Comparison of ENCODE assay signal across 23 cellular contexts in the genomic region with DNA sequence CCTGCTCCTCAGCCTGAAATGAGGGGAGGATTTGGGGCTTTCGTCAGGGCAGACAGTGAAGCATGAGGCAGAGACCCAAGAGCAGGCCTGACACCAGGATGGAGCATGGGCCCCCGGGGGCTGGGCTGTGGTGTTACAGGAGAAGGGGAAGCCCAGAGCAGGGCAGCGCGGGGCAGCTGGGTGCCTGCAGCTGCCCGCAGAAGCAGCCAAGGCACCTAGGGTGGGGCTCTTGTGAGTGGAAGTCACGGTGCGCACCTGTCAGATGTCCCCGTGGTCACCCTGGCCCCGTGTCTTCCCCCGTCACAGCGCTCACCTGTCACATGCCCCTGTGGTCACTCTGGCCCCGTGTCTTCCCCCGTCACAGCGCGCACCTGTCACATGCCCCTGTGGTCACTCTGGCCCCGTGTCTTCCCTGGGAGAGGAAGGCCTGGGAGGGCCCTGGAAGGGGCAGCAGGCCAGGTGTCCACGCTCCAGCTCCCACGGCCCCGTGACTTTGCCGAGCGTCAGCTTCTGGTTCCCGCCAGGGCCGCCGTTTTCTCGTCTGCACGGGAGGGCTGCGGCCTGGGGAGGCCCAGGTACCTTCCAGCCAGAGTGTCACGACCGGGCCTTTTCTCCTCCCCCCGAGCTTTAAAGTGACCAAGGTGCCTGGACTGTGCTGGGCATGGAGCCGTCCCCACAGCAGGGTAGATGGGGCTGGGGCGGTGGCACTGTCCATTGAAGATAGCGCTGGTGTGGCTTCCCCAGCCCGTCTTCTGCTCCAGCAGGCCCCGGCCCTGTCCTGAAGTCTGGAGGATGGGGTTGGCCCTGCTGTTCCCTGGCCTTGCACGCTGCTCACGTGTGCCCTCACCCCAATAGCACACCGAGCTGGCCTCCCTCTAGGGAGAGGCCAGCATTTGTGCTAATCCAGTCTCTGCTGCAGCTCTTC. TPM values are rescaled to one million over a fixed set of nuclear protein-coding genes. Genes with fewer than 3 reads are reported as not detected.
"Had no signal": no experiment of that assay in that cellular context is flagged by ENCODE, and none has a peak within 500 bp of the region (broad histone marks: within the 10 kb centered on the region; RNA-seq: fewer than 3 reads in every experiment).

No MANE protein-coding gene starts in this region.

- H3K4me3 ChIP-seq: SK-N-MC had no signal

- DNase-seq: activated CD4-positive, alpha-beta memory T cell treated with anti-CD3 and anti-CD28 coated beads for 36 hours; activated CD4-positive, alpha-beta T cell treated with anti-CD3 and anti-CD28 coated beads, Interleukin-2, amount 10 ng/mL, durations not matched to agents 7 days and 5 days; activated CD4-positive, CD25-positive, alpha-beta regulatory T cell; activated CD8-positive, alpha-beta memory T cell treated with anti-CD3 and anti-CD28 coated beads, Interleukin-2, amount 50 U/mL, for 4 hours; activated gamma-delta T cell treated with Interleukin-2 at 50 U/mL for 16 hours; activated naive CD4-positive, alpha-beta T cell treated with anti-CD3 and anti-CD28 coated beads, Interleukin-2, amount 10 ng/mL, durations not matched to agents 7 days and 5 days; activated naive CD8-positive, alpha-beta T cell treated with anti-CD3 and anti-CD28 coated beads for 36 hours; activated T-cell treated with anti-CD3 and anti-CD28 coated beads, Interleukin-2, amount 50 U/mL, for 72 hours; MM.1S; NCI-H1105; NCI-H1436; NCI-H1694 treated with DMSO at 0.1 percent for 48 hours; NCI-H2029 treated with DMSO at 0.1 percent for 48 hours; NCI-H510A treated with DMSO at 0.1 percent for 48 hours; NK-92 treated with Interleukin-12 subunit alpha and Interleukin-12 subunit beta, amount 100 ng/mL, for 24 hours; OCI-M1; T-helper 1 cell had no signal

- H3K27ac ChIP-seq: SK-N-MC, VCaP had no signal

- ATAC-seq: activated T-cell treated with anti-CD3 and anti-CD28 coated beads, Interleukin-2, amount 50 U/mL, for 72 hours had no signal

RNA-seq across cellular contexts. Expression of gene COL20A1, which starts 11.0 kb away (rescaled TPM):
- total RNA-seq: activated CD4-positive, alpha-beta memory T cell treated with anti-CD3 and anti-CD28 coated beads for 36 hours; activated CD4-positive, alpha-beta T cell treated with anti-CD3 and anti-CD28 coated beads, Interleukin-2, amount 10 ng/mL, durations not matched to agents 7 days and 5 days; activated T-helper 2 cell treated with anti-CD3 and anti-CD28 coated beads, Interferon-gamma antibody, Interleukin-2, Interleukin-4, amounts not matched to agents 10 μg/mL and 5 μg/mL and 100 μg/mL, durations not matched to agents 14 hours and 24 hours and 36 hours; T-helper 2 cell treated with Interferon-gamma antibody and Interleukin-4, amounts not matched to agents 100 ng/mL and 5 ng/mL, for 36 hours had no signal
- polyA plus RNA-seq: adipose tissue had no signal

RNA-seq across cellular contexts. Expression of gene NKAIN4, which starts 27.7 kb away (rescaled TPM):
- total RNA-seq: activated CD4-positive, alpha-beta memory T cell treated with anti-CD3 and anti-CD28 coated beads for 36 hours; activated CD4-positive, alpha-beta T cell treated with anti-CD3 and anti-CD28 coated beads, Interleukin-2, amount 10 ng/mL, durations not matched to agents 7 days and 5 days; activated naive CD8-positive, alpha-beta T cell treated with anti-CD3 and anti-CD28 coated beads for 36 hours; activated T-cell treated with anti-CD3 and anti-CD28 coated beads, Interleukin-2, amount 50 U/mL, for 72 hours; activated T-helper 2 cell treated with anti-CD3 and anti-CD28 coated beads, Interferon-gamma antibody, Interleukin-2, Interleukin-4, amounts not matched to agents 10 μg/mL and 5 μg/mL and 100 μg/mL, durations not matched to agents 14 hours and 24 hours and 36 hours; cardiac septum; T-helper 2 cell treated with Interferon-gamma antibody and Interleukin-4, amounts not matched to agents 100 ng/mL and 5 ng/mL, for 36 hours had no signal

RNA-seq across cellular contexts. Expression of gene BIRC7, which starts 46.3 kb away (rescaled TPM):
- total RNA-seq: activated CD4-positive, alpha-beta memory T cell treated with anti-CD3 and anti-CD28 coated beads for 36 hours; activated CD4-positive, alpha-beta T cell treated with anti-CD3 and anti-CD28 coated beads, Interleukin-2, amount 10 ng/mL, durations not matched to agents 7 days and 5 days; activated T-helper 2 cell treated with anti-CD3 and anti-CD28 coated beads, Interferon-gamma antibody, Interleukin-2, Interleukin-4, amounts not matched to agents 10 μg/mL and 5 μg/mL and 100 μg/mL, durations not matched to agents 14 hours and 24 hours and 36 hours; T-helper 2 cell treated with Interferon-gamma antibody and Interleukin-4, amounts not matched to agents 100 ng/mL and 5 ng/mL, for 36 hours had no signal
- polyA plus RNA-seq: adipose tissue had no signal
